In genomic region chr17:74759941-74760340, GRCh38 we compare ENCODE assay signal across 2 cellular contexts.
TF ChIP-seq lines count a peak whose summit lies in the region.

No MANE protein-coding gene starts in this region.

TF ChIP-seq in HCT116, 20 proteins besides CTCF, POLR2A, EP300 and RAD21:
- TF ChIP-seq CBX3 (IDR thresholded peaks at IDR 0.05; ENCODE audit: low read depth), result no peak
- no peak for TF ChIP-seq MAX (IDR thresholded peaks at IDR 0.05)
- TF ChIP-seq SIN3A (IDR thresholded peaks at IDR 0.05; ENCODE audit: low read depth), result no peak
- no peak for TF ChIP-seq SRF (IDR thresholded peaks at IDR 0.05; ENCODE audit: low read depth)
- TF ChIP-seq TCF7L2 (IDR thresholded peaks at IDR 0.05; ENCODE audit: borderline replicate concordance, extremely low read depth, insufficient read depth, insufficient read length), result no peak
- no peak for TF ChIP-seq YY1 (IDR thresholded peaks at IDR 0.05; ENCODE audit: extremely low read depth, insufficient replicate concordance, low read depth, low read length)
- TF ChIP-seq JUND (IDR thresholded peaks at IDR 0.05), result no peak
- no peak for TF ChIP-seq REST (IDR thresholded peaks at IDR 0.05; ENCODE audit: low read depth)
- TF ChIP-seq FOSL1 (IDR thresholded peaks at IDR 0.05; ENCODE audit: low read depth), result no peak
- no peak for TF ChIP-seq EGR1 (IDR thresholded peaks at IDR 0.05; ENCODE audit: low read depth)
- TF ChIP-seq ZFX (IDR thresholded peaks at IDR 0.05), result no peak
- no peak for TF ChIP-seq SP1 (IDR thresholded peaks at IDR 0.05; ENCODE audit: low read depth)
- no peak for TF ChIP-seq ZBTB33 (IDR thresholded peaks at IDR 0.05; ENCODE audit: extremely low read depth, insufficient replicate concordance, low read length)

TF ChIP-seq in H1, 55 proteins besides CTCF, POLR2A, EP300 and RAD21:
- TF ChIP-seq ASH2L (IDR thresholded peaks at IDR 0.05; ENCODE audit: low read length) (peak; percentile 81), EGR1 (IDR thresholded peaks at IDR 0.05; ENCODE audit: borderline replicate concordance, low read depth, low read length) (no peak), RNF2 (IDR thresholded peaks at IDR 0.05; ENCODE audit: borderline replicate concordance, low read depth, low read length, missing control alignments, poor library complexity, severe bottlenecking) (no peak), ZNF274 (IDR thresholded peaks at IDR 0.05; ENCODE audit: borderline replicate concordance, extremely low read depth, low read length) (no peak), SIRT6 (IDR thresholded peaks at IDR 0.05; ENCODE audit: low read length) (no peak), SP1 (IDR thresholded peaks at IDR 0.05; ENCODE audit: low read depth, low read length) (no peak), JUN (IDR thresholded peaks at IDR 0.05; ENCODE audit: low read depth, low read length) (no peak), BCL11A (IDR thresholded peaks at IDR 0.05; ENCODE audit: low read depth in 2 of 2, low read length in 2 of 2) (no peak), RBBP5 (IDR thresholded peaks at IDR 0.05; ENCODE audit: borderline replicate concordance, low read depth, low read length) (0 out of 2 replicates have a peak, but pooled peaks have one; percentile 23), KDM1A (IDR thresholded peaks at IDR 0.05; ENCODE audit: borderline replicate concordance, low read length) (no peak), SUZ12 (IDR thresholded peaks at IDR 0.05; ENCODE audit: low read length) (no peak), KDM4A (IDR thresholded peaks at IDR 0.05; ENCODE audit: low read depth, low read length, severe bottlenecking) (no peak), SRF (IDR thresholded peaks at IDR 0.05; ENCODE audit: low read depth, low read length) (no peak), GABPA (IDR thresholded peaks at IDR 0.05; ENCODE audit: borderline replicate concordance, insufficient read depth, low read length) (no peak), POU5F1 (IDR thresholded peaks at IDR 0.05; ENCODE audit: low read depth, low read length) (no peak), RFX5 (IDR thresholded peaks at IDR 0.05; ENCODE audit: borderline replicate concordance, low read depth, low read length) (no peak), E2F6 (IDR thresholded peaks at IDR 0.05) (no peak), ATF3 (IDR thresholded peaks at IDR 0.05; ENCODE audit: insufficient read depth, low read depth, low read length) (no peak), TBP (IDR thresholded peaks at IDR 0.05; ENCODE audit: low read depth, low read length) (no peak), HDAC2 (IDR thresholded peaks at IDR 0.05; ENCODE audit: borderline replicate concordance in 1 of 2, low read depth in 2 of 2, low read length in 2 of 2) (0 out of 4 replicates have a peak, but pooled peaks of 1 of the 2 experiments have one; percentile 42), SIN3A (conservative IDR thresholded peaks at IDR 0.05 in 1 of 2, IDR thresholded peaks at IDR 0.05 in 1 of 2; ENCODE audit: low read depth in 1 of 2, low read length in 2 of 2) (no peak; a peak in 1 of 4 replicates), CBX8 (IDR thresholded peaks at IDR 0.05; ENCODE audit: borderline replicate concordance, low read depth, low read length) (no peak)
